23 cellular contexts compared by ENCODE assay signal in genomic region chrX:10233696-10234095, GRCh38.
"Had no signal": no experiment of that assay in that cellular context is flagged by ENCODE, and none has a peak within 500 bp of the region (broad histone marks: within the 10 kb centered on the region; RNA-seq: fewer than 3 reads in every experiment).

No MANE protein-coding gene starts in this region.

- H3K36me3 ChIP-seq: brain microvascular endothelial cell, esophagus muscularis mucosa, gastroesophageal sphincter, neutrophil, pancreas, thyroid gland had no signal

- ATAC-seq: gastroesophageal sphincter, left colon, pancreas, psoas muscle, right cardiac atrium had no signal

- H3K4me3 Mint-ChIP-seq: activated naive CD4-positive, alpha-beta T cell treated with anti-CD3 and anti-CD28 coated beads, Interleukin-2, amount 10 ng/mL, durations not matched to agents 7 days and 5 days; memory B cell; nephron; stimulated activated naive CD8-positive, alpha-beta T cell treated with anti-CD3 and anti-CD28 coated beads, Interleukin-15, Interleukin-2, amounts not matched to agents 100 ng/mL and 50 ng/mL, for 24 hours had no signal

- H3K4me3 ChIP-seq: esophagus muscularis mucosa, gastroesophageal sphincter, heart left ventricle, pancreas, psoas muscle, skin epidermis, thyroid gland had no signal

- H3K27ac ChIP-seq: brain microvascular endothelial cell, esophagus muscularis mucosa, gastroesophageal sphincter, neutrophil, pancreas, psoas muscle, skin epidermis, thyroid gland had no signal

- H3K27me3 Mint-ChIP-seq: activated naive CD4-positive, alpha-beta T cell treated with anti-CD3 and anti-CD28 coated beads, Interleukin-2, amount 10 ng/mL, durations not matched to agents 7 days and 5 days; memory B cell; stimulated activated naive CD8-positive, alpha-beta T cell treated with anti-CD3 and anti-CD28 coated beads, Interleukin-15, Interleukin-2, amounts not matched to agents 100 ng/mL and 50 ng/mL, for 24 hours had no signal

- H3K36me3 Mint-ChIP-seq: activated naive CD4-positive, alpha-beta T cell treated with anti-CD3 and anti-CD28 coated beads, Interleukin-2, amount 10 ng/mL, durations not matched to agents 7 days and 5 days had no signal

- H3K4me1 ChIP-seq: esophagus muscularis mucosa, gastroesophageal sphincter, heart left ventricle, pancreas, psoas muscle, thyroid gland had no signal

- DNase-seq: activated CD4-positive, alpha-beta T cell treated with anti-CD3 and anti-CD28 coated beads for 4 hours; activated CD4-positive, alpha-beta T cell treated with anti-CD3 and anti-CD28 coated beads, Interleukin-2, amount 50 U/mL, for 48 hours; activated CD4-positive, CD25-positive, alpha-beta regulatory T cell; activated effector memory CD4-positive, alpha-beta T cell treated with anti-CD3 and anti-CD28 coated beads, Interleukin-2, amount 50 U/mL, for 16 hours; activated naive CD4-positive, alpha-beta T cell treated with anti-CD3 and anti-CD28 coated beads, Interleukin-2, amount 10 ng/mL, durations not matched to agents 7 days and 5 days; activated T-cell treated with anti-CD3 and anti-CD28 coated beads, Interleukin-2, amount 50 U/mL, for 48 hours; brain microvascular endothelial cell; heart left ventricle; left colon; pancreas; psoas muscle; right cardiac atrium; stimulated activated CD4-positive, alpha-beta T cell treated with anti-CD3 and anti-CD28 coated beads, Interleukin-1b, Interleukin-23, amount 100 ng/mL, for 48 hours; substantia nigra; T-helper 9 cell; thyroid gland had no signal

- H3K9me3 ChIP-seq: esophagus muscularis mucosa, gastroesophageal sphincter, heart left ventricle, neutrophil, pancreas, psoas muscle, thyroid gland had no signal

- H3K27me3 ChIP-seq: brain microvascular endothelial cell, esophagus muscularis mucosa, gastroesophageal sphincter, heart left ventricle, neutrophil, thyroid gland had no signal

- H3K9me3 Mint-ChIP-seq: activated naive CD4-positive, alpha-beta T cell treated with anti-CD3 and anti-CD28 coated beads, Interleukin-2, amount 10 ng/mL, durations not matched to agents 7 days and 5 days; memory B cell; nephron; stimulated activated naive CD8-positive, alpha-beta T cell treated with anti-CD3 and anti-CD28 coated beads, Interleukin-15, Interleukin-2, amounts not matched to agents 100 ng/mL and 50 ng/mL, for 24 hours had no signal

- H3K27ac Mint-ChIP-seq: activated naive CD4-positive, alpha-beta T cell treated with anti-CD3 and anti-CD28 coated beads, Interleukin-2, amount 10 ng/mL, durations not matched to agents 7 days and 5 days; memory B cell; nephron; stimulated activated naive CD8-positive, alpha-beta T cell treated with anti-CD3 and anti-CD28 coated beads, Interleukin-15, Interleukin-2, amounts not matched to agents 100 ng/mL and 50 ng/mL, for 24 hours had no signal

- H3K4me1 Mint-ChIP-seq: activated naive CD4-positive, alpha-beta T cell treated with anti-CD3 and anti-CD28 coated beads, Interleukin-2, amount 10 ng/mL, durations not matched to agents 7 days and 5 days; memory B cell; nephron had no signal
